Comparison of ENCODE assay signal across 6 cellular contexts in genomic region chr3:179516461-179517251, GRCh38. TPM values are rescaled to one million over a fixed set of nuclear protein-coding genes. Genes with fewer than 3 reads are reported as not detected.
DNase-seq lines count a peak whose midpoint lies in the region; ATAC-seq, FAIRE-seq and TF ChIP-seq lines count a peak whose summit lies in the region.
"Not testable (repeated sequence)": the region's sequence is repeated elsewhere in the genome, so short reads cannot be mapped to it uniquely, and the experiment has no call there.

No MANE protein-coding gene starts in this region.

- not testable (repeated sequence) for H2BK15ac ChIP-seq in neuronal stem cell (ENCODE audit: low read length)

- not testable (repeated sequence) for H3K4me2 ChIP-seq in K562 (ENCODE audit: insufficient read depth, low read length); neuronal stem cell (ENCODE audit: insufficient read depth, low read length, poor library complexity, severe bottlenecking)

- not testable (repeated sequence) for TF ChIP-seq RAD21 in K562 (CRISPR knock-in tag; conservative IDR thresholded peaks at IDR 0.05 in 1 of 2, IDR thresholded peaks at IDR 0.05 in 1 of 2)

- H3K23ac ChIP-seq in neuronal stem cell (ENCODE audit: low read depth, low read length, poor library complexity) = not testable (repeated sequence)

- not testable (repeated sequence) for H3K27me3 ChIP-seq in K562 (ENCODE audit: control insufficient read depth in 2 of 2, insufficient read depth in 2 of 2, low read length in 2 of 2); left ventricle myocardium inferior (ENCODE audit: low read depth); neuronal stem cell (ENCODE audit: control insufficient read depth in 3 of 3, insufficient read depth in 3 of 3, low read depth in 1 of 3, low read length in 3 of 3)

- not testable (repeated sequence) for H3K36me3 Mint-ChIP-seq in endothelial cell (ENCODE audit: low read depth, unreplicated experiment); nephron (ENCODE audit: low read depth)

- not testable (repeated sequence) for H2AK5ac ChIP-seq in neuronal stem cell (ENCODE audit: low read depth, low read length)

- H3K4me1 ChIP-seq in K562 (replicated peaks in 1 of 2; ENCODE audit: control insufficient read depth in 2 of 2, insufficient read depth in 2 of 2, low read length in 2 of 2); left ventricle myocardium inferior; neuronal stem cell (ENCODE audit: control insufficient read depth in 2 of 2, insufficient read depth in 1 of 2, low read depth in 1 of 2, low read length in 2 of 2): not testable (repeated sequence)

- intact Hi-C loops in K562 (cut with micrococcal nuclease); left ventricle myocardium inferior (cut with micrococcal nuclease): not testable (repeated sequence)

- BruUV-seq in K562 (replicated peaks; lab: Mats Ljungman, UMichigan) = not testable (repeated sequence)

- not testable (repeated sequence) for H3K9me3 ChIP-seq in K562 (replicated peaks; ENCODE audit: control insufficient read depth, insufficient read depth, low read depth, low read length); left ventricle myocardium inferior (replicated peaks); neuronal stem cell (replicated peaks in 1 of 2; ENCODE audit: control insufficient read depth in 2 of 2, insufficient read depth in 1 of 2, low read depth in 1 of 2, low read length in 2 of 2)

- CTCF ChIA-PET in K562 (lab: Yijun Ruan, JAX; ENCODE audit: low intra/inter-chr PET ratio) = not testable (repeated sequence)

- not testable (repeated sequence) for H3K79me1 ChIP-seq in neuronal stem cell (ENCODE audit: low read depth, low read length)

- H4K91ac ChIP-seq in neuronal stem cell (ENCODE audit: low read depth, low read length, poor library complexity) = not testable (repeated sequence)

- H2BK120ac ChIP-seq in neuronal stem cell (ENCODE audit: low read depth, low read length) = not testable (repeated sequence)

- H3K9ac ChIP-seq in K562 (ENCODE audit: insufficient read depth in 1 of 2, low read depth in 2 of 2, low read length in 2 of 2); neuronal stem cell (ENCODE audit: low read depth, low read length, poor library complexity): not testable (repeated sequence)

- not testable (repeated sequence) for H2BK5ac ChIP-seq in neuronal stem cell (ENCODE audit: low read length)

- in situ Hi-C loops in K562 (cut with MboI) = not testable (repeated sequence)

- not testable (repeated sequence) for H3K14ac ChIP-seq in neuronal stem cell (ENCODE audit: low read length)

- peaks cover 17% of the 10 kb centered on the region for H3K4me1 Mint-ChIP-seq in endothelial cell (ENCODE audit: unreplicated experiment)
- H3K4me1 Mint-ChIP-seq in nephron = not testable (repeated sequence)

- not testable (repeated sequence) for H2BK12ac ChIP-seq in neuronal stem cell (ENCODE audit: low read length)

- H3K79me2 ChIP-seq in K562 (ENCODE audit: control insufficient read depth, insufficient read depth, low read length) = not testable (repeated sequence)

- H4K8ac ChIP-seq in neuronal stem cell (ENCODE audit: low read depth, low read length) = not testable (repeated sequence)

- H3K4me3 ChIP-seq in K562; left ventricle myocardium inferior; neuronal stem cell (ENCODE audit: low read length in 2 of 2): not testable (repeated sequence)

- FAIRE-seq in K562 (lab: Jason Lieb, UNC) = not testable (repeated sequence)

- not testable (repeated sequence) for H3K27ac ChIP-seq in K562 (ENCODE audit: extremely low read depth, low read depth, low read length); neuronal stem cell (replicated peaks; ENCODE audit: low read length)
- H3K27ac ChIP-seq in left ventricle myocardium inferior (replicated peaks) = peak overlapping the region; percentile 37

- H3K27me3 Mint-ChIP-seq in endothelial cell (ENCODE audit: unreplicated experiment); nephron (ENCODE audit: low read depth): not testable (repeated sequence)

- H3K36me3 ChIP-seq in K562 (ENCODE audit: control insufficient read depth, insufficient read depth, low read length); left ventricle myocardium inferior; neuronal stem cell (replicated peaks in 1 of 2; ENCODE audit: control insufficient read depth in 2 of 2, insufficient read depth in 2 of 2, low read length in 2 of 2): not testable (repeated sequence)

- WGBS in K562 (ENCODE audit: insufficient coverage, low coverage, missing lambda C conversion rate) = 11% methylated on average over 9 of the region's 9 CpGs
- WGBS in neuronal stem cell (ENCODE audit: extremely low coverage in 2 of 2, insufficient read length in 2 of 2, insufficient replicate concordance in 1 of 2), 2 donors = no CpG with 5 or more reads among the region's 9 CpGs

- H3K18ac ChIP-seq in neuronal stem cell (ENCODE audit: low read length) = not testable (repeated sequence)

- H3K4me3 Mint-ChIP-seq in endothelial cell (ENCODE audit: unreplicated experiment); nephron: not testable (repeated sequence)

- not testable (repeated sequence) for H2AFZ ChIP-seq in K562 (ENCODE audit: low read depth, low read length)
- peak overlapping the region; percentile 35 for H2AFZ ChIP-seq in neuronal stem cell (ENCODE audit: low read length)

- not testable (repeated sequence) for DNase-seq in K562 (ENCODE audit: extremely low read depth in 1 of 4, low spot score in 3 of 4); endothelial cell (ENCODE audit: low spot score); left ventricle myocardium inferior; neuronal stem cell (ENCODE audit: low spot score)
- peak; percentile 29 for DNase-seq in pulmonary artery endothelial cell (ENCODE audit: low read depth, low spot score)

- not testable (repeated sequence) for H3K9me1 ChIP-seq in K562 (ENCODE audit: control insufficient read depth, insufficient read depth, low read length)

- H3K27ac Mint-ChIP-seq in endothelial cell (ENCODE audit: unreplicated experiment) (peak overlapping the region; percentile 54), nephron (peak overlapping the region; percentile 12 to 35 (median 24))

- H4K20me1 ChIP-seq in K562 (replicated peaks; ENCODE audit: control insufficient read depth, insufficient read depth, low read length) = not testable (repeated sequence)

- H3K4ac ChIP-seq in neuronal stem cell (ENCODE audit: low read length) = not testable (repeated sequence)

- TF ChIP-seq POLR2A in K562 (conservative IDR thresholded peaks at IDR 0.05) = not testable (repeated sequence)

- ATAC-seq in K562 = not testable (repeated sequence)

- not testable (repeated sequence) for TF ChIP-seq CTCF in K562 (IDR thresholded peaks at IDR 0.05 in 2 of 3, conservative IDR thresholded peaks at IDR 0.05 in 1 of 3; ENCODE audit: insufficient read depth in 2 of 3, low read depth in 1 of 3, low read length in 3 of 3); endothelial cell (IDR thresholded peaks at IDR 0.05; ENCODE audit: unreplicated experiment); left ventricle myocardium inferior (IDR thresholded peaks at IDR 0.05; ENCODE audit: borderline replicate concordance); nephron (IDR thresholded peaks at IDR 0.05; ENCODE audit: unreplicated experiment in 3 of 3)

- not testable (repeated sequence) for H3K9me3 Mint-ChIP-seq in endothelial cell (ENCODE audit: unreplicated experiment); nephron

- TF ChIP-seq EP300 in K562 (IDR thresholded peaks at IDR 0.05; ENCODE audit: low read length) = not testable (repeated sequence)

- POLR2A ChIA-PET in K562 (lab: Yijun Ruan, JAX) = not testable (repeated sequence)

TF ChIP-seq in K562, 482 proteins besides CTCF, POLR2A, EP300 and RAD21:
- TF ChIP-seq CBX3 (IDR thresholded peaks at IDR 0.05; ENCODE audit: borderline replicate concordance in 1 of 2, low read length in 2 of 2) (peak in 1 of 2 experiments; percentile 64; a peak in 1 of 3 replicates), CBX5 (IDR thresholded peaks at IDR 0.05; ENCODE audit: borderline replicate concordance, low read depth) (peak; percentile 71; the same call in 1 of the 2 replicates)

RNA-seq across cellular contexts. Expression of gene ACTL6A, which starts 46.1 kb away (rescaled TPM):
- 77.9 and 152 TPM in 2 replicates for total RNA-seq in K562 (2011; cell fraction: chromatin; rRNA removed; ENCODE audit: low replicate concordance)
- 41.5 and 48.8 TPM in 2 replicates for total RNA-seq in K562 (2011; cell fraction: nucleolus; rRNA removed)
- 114 and 127 TPM in 2 replicates for total RNA-seq in K562 (2011; cell fraction: nucleoplasm; rRNA removed)
- total RNA-seq in K562 (2014; rRNA removed) = 117 and 127 TPM in 2 replicates
- 157 and 180 TPM in 2 replicates for total RNA-seq in K562 (2014; rRNA removed; fragmentation: Illumina TruSeq; extraction: Trizol)
- total RNA-seq in K562 (2015; rRNA removed; fragmentation: Illumina TruSeq; extraction: Trizol) = 137 and 142 TPM in 2 replicates
- total RNA-seq in K562 (2021) = 107 TPM in 2 replicates
- polyA plus RNA-seq in K562 (2011; rRNA removed) = 159 and 225 TPM in 2 replicates
- polyA plus RNA-seq in K562 (2011; cell fraction: cytosol; rRNA removed) = 99.3 and 138 TPM in 2 replicates
- polyA plus RNA-seq in K562 (2011; cell fraction: nucleus; rRNA removed) = 139 and 160 TPM in 2 replicates
- polyA plus RNA-seq in K562 (2012) = 89.8 and 151 TPM in 2 replicates
- 178 and 186 TPM in 2 replicates for polyA plus RNA-seq in K562 (2014; fragmentation: Illumina TruSeq; extraction: Trizol)
- polyA plus RNA-seq in K562 (2014; fragmentation: Nextera tagmentation; extraction: Ambion mirVana) = 100 to 1,000 TPM; 229 to 243 TPM
- polyA plus RNA-seq in K562 (2014; rRNA removed) = 151 and 155 TPM in 2 replicates
- 140 and 142 TPM in 2 replicates for polyA minus RNA-seq in K562 (2011; rRNA and poly(A)+ RNA removed)
- polyA minus RNA-seq in K562 (2011; cell fraction: cytosol; rRNA and poly(A)+ RNA removed) = 49.0 and 61.5 TPM in 2 replicates
- 49.3 and 106 TPM in 2 replicates for polyA minus RNA-seq in K562 (2011; cell fraction: nucleus; rRNA and poly(A)+ RNA removed)
- total RNA-seq in endothelial cell (ENCODE audit: unreplicated experiment) = 36.3 TPM
- 22.6 TPM for total RNA-seq in left ventricle myocardium inferior
- polyA plus RNA-seq in neuronal stem cell (2013, experiment 1 of 2) = 75.9 TPM
- 75.0 TPM for polyA plus RNA-seq in neuronal stem cell (2013, experiment 2 of 2)
- 67.1 and 86.5 TPM in 2 replicates for total RNA-seq in pulmonary artery endothelial cell
